33 cellular contexts compared by ENCODE assay signal in the genomic region with DNA sequence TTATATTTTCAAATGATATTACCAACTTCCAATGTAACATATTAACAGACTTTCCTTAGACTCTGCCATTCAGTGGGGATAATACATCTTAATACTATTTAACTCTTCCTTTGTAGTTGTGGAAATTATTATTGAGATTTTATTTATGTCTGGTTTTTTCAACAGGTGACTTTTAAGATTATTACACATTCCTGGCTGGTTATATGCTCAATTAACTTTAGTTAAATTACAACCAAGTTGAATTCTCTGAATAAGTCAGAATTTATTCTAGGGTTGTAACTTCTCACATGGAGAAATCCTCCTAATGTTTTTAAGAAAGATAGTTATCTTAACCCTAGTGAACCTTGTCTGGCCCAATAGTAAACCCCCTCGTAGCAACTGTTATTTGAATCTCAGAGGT.
"Had no signal": no experiment of that assay in that cellular context is flagged by ENCODE, and none has a peak within 500 bp of the region (broad histone marks: within the 10 kb centered on the region; RNA-seq: fewer than 3 reads in every experiment).

No MANE protein-coding gene starts in this region.

- H3K4me1 Mint-ChIP-seq: endodermal cell; immature natural killer cell; memory B cell; mesothelial cell of epicardium; naive B cell; neural progenitor cell; stimulated activated naive CD8-positive, alpha-beta T cell treated with anti-CD3 and anti-CD28 coated beads, Interleukin-15, amount 100 ng/mL, for 72 hours had no signal

- H3K27me3 Mint-ChIP-seq: naive B cell; natural killer cell treated with Interleukin-12 subunit alpha and Interleukin-12 subunit beta and Interleukin-15 and Interleukin-18, amount 100 ng/mL, for 72 hours; progenitor cell of endocrine pancreas; stimulated activated naive CD8-positive, alpha-beta T cell treated with anti-CD3 and anti-CD28 coated beads, Interleukin-15, amount 100 ng/mL, for 72 hours had no signal

- H3K4me1 ChIP-seq: esophagus squamous epithelium, neural progenitor cell, parathyroid adenoma, right atrium auricular region, suprapubic skin, transverse colon, upper lobe of right lung, uterus had no signal

- H3K4me3 Mint-ChIP-seq: endodermal cell; immature natural killer cell; memory B cell; mesothelial cell of epicardium; naive B cell; natural killer cell treated with Interleukin-12 subunit alpha and Interleukin-12 subunit beta and Interleukin-15 and Interleukin-18, amount 100 ng/mL, for 72 hours; neural progenitor cell; stimulated activated naive CD8-positive, alpha-beta T cell treated with anti-CD3 and anti-CD28 coated beads, Interleukin-15, amount 100 ng/mL, for 72 hours had no signal

- H3K9me3 Mint-ChIP-seq: natural killer cell treated with Interleukin-12 subunit alpha and Interleukin-12 subunit beta and Interleukin-15 and Interleukin-18, amount 100 ng/mL, for 72 hours had no signal

- H3K36me3 Mint-ChIP-seq: immature natural killer cell; memory B cell; naive B cell; natural killer cell treated with Interleukin-12 subunit alpha and Interleukin-12 subunit beta and Interleukin-15 and Interleukin-18, amount 100 ng/mL, for 72 hours had no signal

- ATAC-seq: left colon; left ventricle myocardium superior; mucosa of descending colon; natural killer cell treated with Interleukin-12 subunit alpha and Interleukin-12 subunit beta and Interleukin-15 and Interleukin-18, amount 100 ng/mL, for 72 hours; sciatic nerve; stimulated activated naive CD8-positive, alpha-beta T cell treated with anti-CD3 and anti-CD28 coated beads, Interleukin-15, amount 100 ng/mL, for 72 hours; upper lobe of right lung had no signal

- H3K27ac Mint-ChIP-seq: endodermal cell; immature natural killer cell; memory B cell; mesothelial cell of epicardium; natural killer cell treated with Interleukin-12 subunit alpha and Interleukin-12 subunit beta and Interleukin-15 and Interleukin-18, amount 100 ng/mL, for 72 hours; neural progenitor cell; progenitor cell of endocrine pancreas; stimulated activated naive CD8-positive, alpha-beta T cell treated with anti-CD3 and anti-CD28 coated beads, Interleukin-15, amount 100 ng/mL, for 72 hours had no signal

- H3K9me3 ChIP-seq: right atrium auricular region, suprapubic skin, transverse colon, upper lobe of right lung, uterus had no signal

- H3K27me3 ChIP-seq: dorsolateral prefrontal cortex, esophagus squamous epithelium, neural progenitor cell, right atrium auricular region, suprapubic skin, transverse colon, upper lobe of right lung, uterus had no signal

- DNase-seq: dorsolateral prefrontal cortex; effector CD4-positive, alpha-beta T cell; endodermal cell; esophagus squamous epithelium; foreskin melanocyte; hypothalamus; immature natural killer cell; islet precursor cell; left colon; left ventricle myocardium superior; mucosa of descending colon; naive B cell; stimulated activated CD4-positive, alpha-beta T cell treated with anti-CD3 and anti-CD28 coated beads, Interleukin-12 subunit alpha, Interleukin-12 subunit beta, amount 100 ng/mL, for 4 hours; stimulated activated CD4-positive, alpha-beta T cell treated with anti-CD3 and anti-CD28 coated beads, Interleukin-1b, Interleukin-23, amount 100 ng/mL, for 48 hours; stimulated activated CD4-positive, alpha-beta T cell treated with anti-CD3 and anti-CD28 coated beads, Interleukin-4, amount 100 ng/mL, for 1 hour; stimulated activated CD8-positive, alpha-beta memory T cell treated with anti-CD3 and anti-CD28 coated beads, Interleukin-4, amount 100 ng/mL, for 48 hours; stimulated activated naive CD4-positive, alpha-beta T cell; stimulated activated naive CD8-positive, alpha-beta T cell treated with anti-CD3 and anti-CD28 coated beads, Interleukin-15, amount 100 ng/mL, for 72 hours; transverse colon; upper lobe of right lung; uterus had no signal

- H3K4me3 ChIP-seq: dorsolateral prefrontal cortex, esophagus squamous epithelium, lung, mucosa of descending colon, neural progenitor cell, right atrium auricular region, smooth muscle cell, suprapubic skin, transverse colon, upper lobe of right lung, uterus had no signal

- H3K36me3 ChIP-seq: right atrium auricular region, transverse colon, uterus had no signal

- H3K27ac ChIP-seq: dorsolateral prefrontal cortex, epithelial cell of prostate, esophagus squamous epithelium, neural progenitor cell, parathyroid adenoma, right atrium auricular region, suprapubic skin, transverse colon, upper lobe of right lung, uterus had no signal
